1 cellular context compared by ENCODE assay signal in the genomic region with DNA sequence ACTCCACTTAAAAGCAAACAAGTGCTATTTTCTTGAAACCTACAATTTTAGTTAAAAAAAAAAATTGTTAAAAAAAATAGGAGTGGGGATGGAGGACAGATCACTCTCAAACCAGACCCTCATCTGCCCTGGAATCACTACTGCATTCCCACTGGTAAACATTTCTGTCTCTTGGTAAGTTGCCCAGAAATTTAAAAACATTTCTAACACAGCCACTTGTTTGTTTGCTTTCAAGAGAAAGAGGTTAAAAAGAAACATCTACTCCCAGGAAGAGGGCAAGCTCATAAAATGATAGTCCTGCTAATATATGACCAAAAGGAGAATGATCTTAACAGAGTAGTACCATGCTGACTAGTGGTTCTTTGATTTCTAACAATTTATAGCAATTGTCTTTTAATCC.
TF ChIP-seq lines count a peak whose summit lies in the region.

No MANE protein-coding gene starts in this region.

TF ChIP-seq in IMR-90, 13 proteins besides CTCF, POLR2A, EP300 and RAD21:
- TF ChIP-seq, protein P1, sequence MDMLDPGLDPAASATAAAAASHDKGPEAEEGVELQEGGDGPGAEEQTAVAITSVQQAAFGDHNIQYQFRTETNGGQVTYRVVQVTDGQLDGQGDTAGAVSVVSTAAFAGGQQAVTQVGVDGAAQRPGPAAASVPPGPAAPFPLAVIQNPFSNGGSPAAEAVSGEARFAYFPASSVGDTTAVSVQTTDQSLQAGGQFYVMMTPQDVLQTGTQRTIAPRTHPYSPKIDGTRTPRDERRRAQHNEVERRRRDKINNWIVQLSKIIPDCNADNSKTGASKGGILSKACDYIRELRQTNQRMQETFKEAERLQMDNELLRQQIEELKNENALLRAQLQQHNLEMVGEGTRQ (IDR thresholded peaks at IDR 0.05; ENCODE audit: low read depth, low read length) = no peak
- no peak for TF ChIP-seq NFE2L2 (IDR thresholded peaks at IDR 0.05; ENCODE audit: low read depth, low read length)
- TF ChIP-seq MAZ (IDR thresholded peaks at IDR 0.05; ENCODE audit: borderline replicate concordance, low read depth, low read length) = no peak
- TF ChIP-seq, protein P2, sequence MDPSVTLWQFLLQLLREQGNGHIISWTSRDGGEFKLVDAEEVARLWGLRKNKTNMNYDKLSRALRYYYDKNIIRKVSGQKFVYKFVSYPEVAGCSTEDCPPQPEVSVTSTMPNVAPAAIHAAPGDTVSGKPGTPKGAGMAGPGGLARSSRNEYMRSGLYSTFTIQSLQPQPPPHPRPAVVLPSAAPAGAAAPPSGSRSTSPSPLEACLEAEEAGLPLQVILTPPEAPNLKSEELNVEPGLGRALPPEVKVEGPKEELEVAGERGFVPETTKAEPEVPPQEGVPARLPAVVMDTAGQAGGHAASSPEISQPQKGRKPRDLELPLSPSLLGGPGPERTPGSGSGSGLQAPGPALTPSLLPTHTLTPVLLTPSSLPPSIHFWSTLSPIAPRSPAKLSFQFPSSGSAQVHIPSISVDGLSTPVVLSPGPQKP (IDR thresholded peaks at IDR 0.05; ENCODE audit: borderline replicate concordance, low read depth, low read length) = no peak
- TF ChIP-seq FOS (IDR thresholded peaks at IDR 0.05; ENCODE audit: low read depth, low read length) = no peak
- TF ChIP-seq RCOR1 (IDR thresholded peaks at IDR 0.05; ENCODE audit: insufficient replicate concordance, low read length) = no peak
- TF ChIP-seq CHD1 (IDR thresholded peaks at IDR 0.05; ENCODE audit: low read depth, low read length) = no peak
- TF ChIP-seq CEBPB (IDR thresholded peaks at IDR 0.05; ENCODE audit: low read depth, low read length) = no peak
